In the genomic region with DNA sequence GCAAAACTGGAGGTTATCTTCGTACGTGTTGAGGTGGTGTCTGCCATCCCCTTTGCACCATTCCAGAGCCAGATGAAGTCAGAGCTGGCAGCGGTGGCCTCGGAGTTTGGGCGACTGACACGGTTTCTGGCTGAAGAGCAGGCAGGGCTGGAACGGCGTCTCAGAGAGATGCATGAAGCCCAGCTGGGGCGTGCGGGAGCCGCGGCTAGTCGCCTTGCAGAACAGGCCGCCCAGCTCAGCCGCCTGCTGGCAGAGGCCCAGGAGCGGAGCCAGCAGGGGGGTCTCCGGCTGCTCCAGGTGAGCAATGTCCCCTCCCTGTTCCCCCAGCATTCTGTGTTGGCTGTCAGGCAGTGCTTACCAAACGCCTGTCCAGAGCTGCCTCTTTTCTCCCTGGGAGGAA, we compare ENCODE assay signal across 32 cellular contexts. TPM values are rescaled to one million over a fixed set of nuclear protein-coding genes. Genes with fewer than 3 reads are reported as not detected.
A peak's percentile ranks its signal among the peaks of the same experiment; 100 is the strongest.
DNase-seq lines count a peak whose midpoint lies in the region; ATAC-seq, FAIRE-seq and TF ChIP-seq lines count a peak whose summit lies in the region.
"Had no signal": no experiment of that assay in that cellular context is flagged by ENCODE, and none has a peak within 500 bp of the region (broad histone marks: within the 10 kb centered on the region; RNA-seq: fewer than 3 reads in every experiment).

No MANE protein-coding gene starts in this region.

- H3K9ac ChIP-seq in GM23248 (no peak overlapping the region), GM12878 (ENCODE audit: control insufficient read depth, insufficient read depth, low read length) (no peak overlapping the region)
- H3K9ac ChIP-seq: parathyroid adenoma had no signal

- peaks cover 66% of the 10 kb centered on the region for H3F3A ChIP-seq in GM23248 (ENCODE audit: insufficient read depth)

- H3K36me3 ChIP-seq in GM23248 (ENCODE audit: low read depth) (peaks cover 26% of the 10 kb centered on the region), GM12878 (ENCODE audit: control insufficient read depth in 2 of 2, insufficient read depth in 2 of 2, low read length in 1 of 2) (peaks cover 20 to 41% of the 10 kb centered on the region in 2 experiments)

- POLR2A ChIA-PET in GM12878 (lab: Charles Lee) = interaction anchor here (3.0 kb wide), 1 partner anchor 8 kb away, joined by 10 read pairs; no protein-coding TSS in a partner anchor

- H3K9me3 ChIP-seq in GM23248 (ENCODE audit: low read depth) = no peaks in the 10 kb centered on the region
- H3K9me3 ChIP-seq in GM12878 (replicated peaks; ENCODE audit: control insufficient read depth, insufficient read depth, low read length) = no peaks in the 10 kb centered on the region
- H3K9me3 ChIP-seq: colonic mucosa, left lung, thoracic aorta, vagina had no signal

- H3K4me3 ChIP-seq in GM23248 (no peak overlapping the region), GM12878 (no peak overlapping the region)
- H3K4me3 ChIP-seq: colonic mucosa, left lung, smooth muscle cell, thoracic aorta, vagina had no signal

- peak overlapping the region; percentile 12 for H3K27ac Mint-ChIP-seq in activated naive CD4-positive, alpha-beta T cell treated with anti-CD3 and anti-CD28 coated beads, Interleukin-2, amount 10 ng/mL, durations not matched to agents 7 days and 5 days
- H3K27ac Mint-ChIP-seq in stimulated activated effector memory CD8-positive, alpha-beta T cell treated with anti-CD3 and anti-CD28 coated beads, Interleukin-12 subunit alpha, Interleukin-12 subunit beta, amount 100 ng/mL, for 72 hours = peak overlapping the region; percentile 10
- H3K27ac Mint-ChIP-seq: stimulated activated naive CD8-positive, alpha-beta T cell treated with anti-CD3 and anti-CD28 coated beads, Interleukin-15, Interleukin-2, amounts not matched to agents 100 ng/mL and 50 ng/mL, for 24 hours; WTC11 had no signal

- intact Hi-C loops in GM12878 (cut with micrococcal nuclease; ENCODE audit: unreplicated experiment) = no loop called here

- H3K79me2 ChIP-seq in GM23248 (ENCODE audit: insufficient read depth) = peaks cover 26% of the 10 kb centered on the region
- H3K79me2 ChIP-seq in GM12878 (ENCODE audit: control insufficient read depth, insufficient read depth, low read length) = no peaks in the 10 kb centered on the region; the same call in none of the 2 replicates
- H3K79me2 ChIP-seq: parathyroid adenoma had no signal

- CTCF ChIA-PET in activated naive CD4-positive, alpha-beta T cell treated with anti-CD3 and anti-CD28 coated beads, Interleukin-2, amount 10 ng/mL, durations not matched to agents 7 days and 5 days (lab: Charles Lee) = no interaction called here
- CTCF ChIA-PET in GM12878 (lab: Yijun Ruan, JAX) = interaction anchor here (1.5 kb wide), 1 partner anchor 8 kb away, joined by 4 read pairs; no protein-coding TSS in a partner anchor

- H3K27me3 ChIP-seq in GM23248 (replicated peaks; ENCODE audit: insufficient read depth) (no peaks in the 10 kb centered on the region), GM12878 (replicated peaks in 1 of 2; ENCODE audit: control insufficient read depth in 2 of 2, insufficient read depth in 2 of 2, low read length in 1 of 2) (no peaks in the 10 kb centered on the region)
- H3K27me3 ChIP-seq: colonic mucosa, left lung, vagina had no signal

- H3K9me3 Mint-ChIP-seq in activated naive CD4-positive, alpha-beta T cell treated with anti-CD3 and anti-CD28 coated beads, Interleukin-2, amount 10 ng/mL, durations not matched to agents 7 days and 5 days = no peaks in the 10 kb centered on the region
- H3K9me3 Mint-ChIP-seq in stimulated activated effector memory CD8-positive, alpha-beta T cell treated with anti-CD3 and anti-CD28 coated beads, Interleukin-12 subunit alpha, Interleukin-12 subunit beta, amount 100 ng/mL, for 72 hours = no peaks in the 10 kb centered on the region
- H3K9me3 Mint-ChIP-seq: activated CD4-positive, alpha-beta T cell treated with anti-CD3 and anti-CD28 coated beads, Interleukin-2, amount 10 ng/mL, durations not matched to agents 24 days and 14 days; activated naive CD4-positive, alpha-beta T cell treated with anti-CD3 and anti-CD28 coated beads, Interleukin-2, amount 50 U/mL, for 24 hours; stimulated activated naive CD8-positive, alpha-beta T cell treated with anti-CD3 and anti-CD28 coated beads, Interleukin-15, Interleukin-2, amounts not matched to agents 100 ng/mL and 50 ng/mL, for 24 hours; WTC11 had no signal

- no peak for TF ChIP-seq POLR2A in GM12878 (IDR thresholded peaks at IDR 0.05; ENCODE audit: low read depth, low read length)

- DNase-seq in activated naive CD4-positive, alpha-beta T cell treated with anti-CD3 and anti-CD28 coated beads, Interleukin-2, amount 10 ng/mL, durations not matched to agents 7 days and 5 days = no peak
- no peak for DNase-seq in activated naive CD4-positive, alpha-beta T cell treated with Interleukin-2 at 50 U/mL for 16 hours
- DNase-seq in GM23248 (peak; percentile 41), GM12878 (ENCODE audit: low read depth, low spot score) (no peak), islet precursor cell (no peak)
- DNase-seq in stimulated activated effector memory CD8-positive, alpha-beta T cell treated with anti-CD3 and anti-CD28 coated beads, Interleukin-12 subunit alpha, Interleukin-12 subunit beta, amount 100 ng/mL, for 72 hours (ENCODE audit: low spot score in 2 of 2) = no peak
- DNase-seq: activated CD4-positive, alpha-beta T cell treated with anti-CD3 and anti-CD28 coated beads, Interleukin-2, amount 10 ng/mL, durations not matched to agents 24 days and 14 days; activated CD8-positive, alpha-beta memory T cell treated with anti-CD3 and anti-CD28 coated beads, Interleukin-2, amount 10 ng/mL, durations not matched to agents 7 days and 5 days; AML-193; anterior cingulate cortex; colonic mucosa; DMS53; effector CD8-positive, alpha-beta T cell; mesenchymal stem cell; NCI-H1694 treated with DMSO at 0.1 percent for 48 hours; NCI-H82; stimulated activated CD4-positive, alpha-beta T cell treated with anti-CD3 and anti-CD28 coated beads, Interleukin-1b, Interleukin-23, amount 100 ng/mL, for 48 hours; T-cell had no signal

- H3K9me2 ChIP-seq in GM23248 (ENCODE audit: insufficient read depth) = no peaks in the 10 kb centered on the region

- no peak for TF ChIP-seq RAD21 in GM12878 (IDR thresholded peaks at IDR 0.05; ENCODE audit: insufficient read depth, low read depth, low read length)

- H3K4me1 ChIP-seq in GM23248 (ENCODE audit: insufficient read depth) (no peaks in the 10 kb centered on the region), GM12878 (ENCODE audit: control insufficient read depth, insufficient read depth, low read length) (no peaks in the 10 kb centered on the region)
- H3K4me1 ChIP-seq: colonic mucosa, vagina had no signal

- H3K27ac ChIP-seq in GM23248 (no peak overlapping the region), GM12878 (ENCODE audit: control insufficient read depth, insufficient read depth) (no peak overlapping the region)
- H3K27ac ChIP-seq: colonic mucosa, epithelial cell of prostate, left lung, parathyroid adenoma, thoracic aorta, vagina had no signal

- TF ChIP-seq CTCF in GM12878 (IDR thresholded peaks at IDR 0.05 in 2 of 3, conservative IDR thresholded peaks at IDR 0.05 in 1 of 3; ENCODE audit: control insufficient read depth in 2 of 3, extremely low read depth in 1 of 3, insufficient read depth in 1 of 3, low read depth in 3 of 3, low read length in 3 of 3) = no peak

- RAD21 ChIA-PET in GM12878 (lab: Charles Lee; ENCODE audit: unreplicated experiment) = no interaction called here

- SMC1A ChIA-PET in GM12878 (lab: Charles Lee; ENCODE audit: uncharacterized antibody, unreplicated experiment) = no interaction called here

- TF ChIP-seq EP300 in GM12878 (IDR thresholded peaks at IDR 0.05; ENCODE audit: borderline replicate concordance in 1 of 2, control insufficient read depth in 1 of 2, low read depth in 2 of 2, low read length in 2 of 2) = no peak

- H3K4me2 ChIP-seq in GM23248 (ENCODE audit: unreplicated experiment) = no peak overlapping the region
- no peak overlapping the region for H3K4me2 ChIP-seq in GM12878 (ENCODE audit: control insufficient read depth, insufficient read depth)
- H3K4me2 ChIP-seq: smooth muscle cell had no signal

- H4K20me1 ChIP-seq in GM23248 (ENCODE audit: insufficient read depth) (0 out of 2 replicates have a peak, but pooled peaks cover 3% of the 10 kb centered on the region), GM12878 (ENCODE audit: control insufficient read depth, insufficient read depth) (peaks cover 2% of the 10 kb centered on the region; the same call in 1 of the 2 replicates)

- WGBS in GM23248 (ENCODE audit: low coverage in 1 of 2, low lambda C conversion rate in 2 of 2, missing lambda C conversion rate in 2 of 2), 2 experiments = 31 to 34% methylated on average over 18 of the region's 18 CpGs
- WGBS in GM12878 (ENCODE audit: insufficient coverage, insufficient replicate concordance, low lambda C conversion rate, missing lambda C conversion rate) = 97% methylated on average over 18 of the region's 18 CpGs

- FAIRE-seq in GM12878 (lab: Jason Lieb, UNC) = no peak
- FAIRE-seq: islet of Langerhans, RCC 7860 had no signal

- H3K4me3 Mint-ChIP-seq in activated naive CD4-positive, alpha-beta T cell treated with anti-CD3 and anti-CD28 coated beads, Interleukin-2, amount 10 ng/mL, durations not matched to agents 7 days and 5 days = no peak overlapping the region
- no peak overlapping the region for H3K4me3 Mint-ChIP-seq in stimulated activated effector memory CD8-positive, alpha-beta T cell treated with anti-CD3 and anti-CD28 coated beads, Interleukin-12 subunit alpha, Interleukin-12 subunit beta, amount 100 ng/mL, for 72 hours
- H3K4me3 Mint-ChIP-seq: activated CD4-positive, alpha-beta T cell treated with anti-CD3 and anti-CD28 coated beads, Interleukin-2, amount 10 ng/mL, durations not matched to agents 24 days and 14 days; activated CD8-positive, alpha-beta memory T cell treated with anti-CD3 and anti-CD28 coated beads, Interleukin-2, amount 10 ng/mL, durations not matched to agents 7 days and 5 days; activated naive CD4-positive, alpha-beta T cell treated with anti-CD3 and anti-CD28 coated beads, Interleukin-2, amount 50 U/mL, for 24 hours; stimulated activated naive CD8-positive, alpha-beta T cell treated with anti-CD3 and anti-CD28 coated beads, Interleukin-15, Interleukin-2, amounts not matched to agents 100 ng/mL and 50 ng/mL, for 24 hours; T-cell; WTC11 had no signal

- no peaks in the 10 kb centered on the region for H3K27me3 Mint-ChIP-seq in activated naive CD4-positive, alpha-beta T cell treated with anti-CD3 and anti-CD28 coated beads, Interleukin-2, amount 10 ng/mL, durations not matched to agents 7 days and 5 days
- H3K27me3 Mint-ChIP-seq: activated CD4-positive, alpha-beta T cell treated with anti-CD3 and anti-CD28 coated beads, Interleukin-2, amount 10 ng/mL, durations not matched to agents 24 days and 14 days; activated CD8-positive, alpha-beta memory T cell treated with anti-CD3 and anti-CD28 coated beads, Interleukin-2, amount 10 ng/mL, durations not matched to agents 7 days and 5 days; activated naive CD4-positive, alpha-beta T cell treated with anti-CD3 and anti-CD28 coated beads, Interleukin-2, amount 50 U/mL, for 24 hours; stimulated activated naive CD8-positive, alpha-beta T cell treated with anti-CD3 and anti-CD28 coated beads, Interleukin-15, Interleukin-2, amounts not matched to agents 100 ng/mL and 50 ng/mL, for 24 hours; T-cell had no signal

- H3K4me1 Mint-ChIP-seq in activated naive CD4-positive, alpha-beta T cell treated with anti-CD3 and anti-CD28 coated beads, Interleukin-2, amount 10 ng/mL, durations not matched to agents 7 days and 5 days = peaks cover 31% of the 10 kb centered on the region
- H3K4me1 Mint-ChIP-seq in stimulated activated effector memory CD8-positive, alpha-beta T cell treated with anti-CD3 and anti-CD28 coated beads, Interleukin-12 subunit alpha, Interleukin-12 subunit beta, amount 100 ng/mL, for 72 hours = peaks cover 18% of the 10 kb centered on the region

- in situ Hi-C loops in GM23248 (cut with MboI) (no loop called here), GM12878 (cut with MboI) (no loop called here)

- TSS peak; percentile 16 for BruUV-seq in GM12878 (replicated peaks; lab: Mats Ljungman, UMichigan)

- peaks cover 65% of the 10 kb centered on the region for H3K36me3 Mint-ChIP-seq in activated naive CD4-positive, alpha-beta T cell treated with anti-CD3 and anti-CD28 coated beads, Interleukin-2, amount 10 ng/mL, durations not matched to agents 7 days and 5 days
- peaks cover 100% of the 10 kb centered on the region for H3K36me3 Mint-ChIP-seq in stimulated activated effector memory CD8-positive, alpha-beta T cell treated with anti-CD3 and anti-CD28 coated beads, Interleukin-12 subunit alpha, Interleukin-12 subunit beta, amount 100 ng/mL, for 72 hours

- no peak overlapping the region for H2AFZ ChIP-seq in GM23248
- no peak overlapping the region for H2AFZ ChIP-seq in GM12878 (ENCODE audit: control insufficient read depth, low read depth, low read length)
- H2AFZ ChIP-seq: parathyroid adenoma had no signal

- ATAC-seq in GM12878 (no peak), GM18861 (IDR thresholded peaks at IDR 0.05; ENCODE audit: unreplicated experiment) (no peak), HG02852 (IDR thresholded peaks at IDR 0.05; ENCODE audit: unreplicated experiment) (no peak)
- ATAC-seq in stimulated activated effector memory CD8-positive, alpha-beta T cell treated with anti-CD3 and anti-CD28 coated beads, Interleukin-12 subunit alpha, Interleukin-12 subunit beta, amount 100 ng/mL, for 72 hours = no peak
- ATAC-seq: activated CD8-positive, alpha-beta memory T cell treated with anti-CD3 and anti-CD28 coated beads, Interleukin-2, amount 10 ng/mL, durations not matched to agents 7 days and 5 days; left lung; T-cell; WTC11 had no signal

RNA-seq across cellular contexts. Expression of gene TRIM41, which starts 9.5 kb away (rescaled TPM):
- 17.5 and 18.6 TPM in 2 replicates for total RNA-seq in GM23248 (2014; rRNA removed; shearing (Covaris generic))
- polyA plus RNA-seq in GM23248 (2016; fragmentation: Nextera tagmentation; extraction: Ambion mirVana) = 3.8 and 4.3 TPM in 2 replicates
- total RNA-seq in GM12878 (2013; cell fraction: nucleolus; rRNA removed) = 30.1 and 34.3 TPM in 2 replicates
- total RNA-seq in GM12878 (2014; rRNA removed) = 16.0 and 17.2 TPM in 2 replicates
- 10.5 and 10.6 TPM in 2 replicates for total RNA-seq in GM12878 (2014; rRNA removed; fragmentation: Illumina TruSeq; extraction: Trizol)
- 24.6 and 28.9 TPM in 2 replicates for total RNA-seq in GM12878 (2021)
- 11.5 TPM for polyA plus RNA-seq in GM12878 (2011; ENCODE audit: low read depth)
- 14.8 and 17.7 TPM in 2 replicates for polyA plus RNA-seq in GM12878 (2011; rRNA removed)
- polyA plus RNA-seq in GM12878 (2011; cell fraction: cytosol; rRNA removed) = 16.4 and 21.9 TPM in 2 replicates
- 173 and 195 TPM in 2 replicates for polyA plus RNA-seq in GM12878 (2011; cell fraction: nucleus; rRNA removed)
- 21.7 and 28.2 TPM in 2 replicates for polyA plus RNA-seq in GM12878 (2012)
- 9.4 and 10.6 TPM in 2 replicates for polyA plus RNA-seq in GM12878 (2014; fragmentation: Illumina TruSeq; extraction: Trizol)
- polyA plus RNA-seq in GM12878 (2014; fragmentation: Nextera tagmentation; extraction: Ambion mirVana) = 1 to 10 TPM; 1.0 to 3.2 TPM
- 21.5 and 24.4 TPM in 2 replicates for polyA plus RNA-seq in GM12878 (2014; rRNA removed)
- 1 to 10 TPM; 5.2 to 5.5 TPM for polyA plus RNA-seq in GM12878 (2016; fragmentation: Nextera tagmentation; extraction: Ambion mirVana)
- polyA minus RNA-seq in GM12878 (2011; rRNA and poly(A)+ RNA removed) = 8.6 and 10.9 TPM in 2 replicates
- 6.8 and 7.5 TPM in 2 replicates for polyA minus RNA-seq in GM12878 (2011; cell fraction: cytosol; rRNA and poly(A)+ RNA removed)
- polyA minus RNA-seq in GM12878 (2011; cell fraction: nucleus; rRNA and poly(A)+ RNA removed) = 16.0 and 24.7 TPM in 2 replicates

RNA-seq across cellular contexts. Expression of gene RACK1, which starts 11.1 kb away (rescaled TPM):
- 2,598 and 3,224 TPM in 2 replicates for total RNA-seq in GM23248 (2014; rRNA removed; shearing (Covaris generic))
- polyA plus RNA-seq in GM23248 (2016; fragmentation: Nextera tagmentation; extraction: Ambion mirVana) = 837 and 864 TPM in 2 replicates
- total RNA-seq in GM12878 (2013; cell fraction: nucleolus; rRNA removed) = 1,060 and 1,082 TPM in 2 replicates
- 6,385 and 6,584 TPM in 2 replicates for total RNA-seq in GM12878 (2014; rRNA removed)
- 4,111 and 4,251 TPM in 2 replicates for total RNA-seq in GM12878 (2014; rRNA removed; fragmentation: Illumina TruSeq; extraction: Trizol)
- 2,742 and 2,873 TPM in 2 replicates for total RNA-seq in GM12878 (2021)
- polyA plus RNA-seq in GM12878 (2011; ENCODE audit: low read depth) = 2,498 TPM
- 2,058 and 4,963 TPM in 2 replicates for polyA plus RNA-seq in GM12878 (2011; rRNA removed)
- 6,471 and 7,747 TPM in 2 replicates for polyA plus RNA-seq in GM12878 (2011; cell fraction: cytosol; rRNA removed)
- 2,792 and 3,345 TPM in 2 replicates for polyA plus RNA-seq in GM12878 (2011; cell fraction: nucleus; rRNA removed)
- polyA plus RNA-seq in GM12878 (2012) = 4,319 and 4,635 TPM in 2 replicates
- polyA plus RNA-seq in GM12878 (2014; fragmentation: Illumina TruSeq; extraction: Trizol) = 2,869 and 4,083 TPM in 2 replicates
- 1,000 to 10,000 TPM; 3,729 to 5,412 TPM for polyA plus RNA-seq in GM12878 (2014; fragmentation: Nextera tagmentation; extraction: Ambion mirVana)
- polyA plus RNA-seq in GM12878 (2014; rRNA removed) = 5,813 and 5,897 TPM in 2 replicates
- polyA plus RNA-seq in GM12878 (2016; fragmentation: Nextera tagmentation; extraction: Ambion mirVana) = 1,000 to 10,000 TPM; 1,365 to 1,424 TPM
- 6,568 and 9,193 TPM in 2 replicates for polyA minus RNA-seq in GM12878 (2011; rRNA and poly(A)+ RNA removed)
- 1,862 and 1,930 TPM in 2 replicates for polyA minus RNA-seq in GM12878 (2011; cell fraction: cytosol; rRNA and poly(A)+ RNA removed)
- polyA minus RNA-seq in GM12878 (2011; cell fraction: nucleus; rRNA and poly(A)+ RNA removed) = 910 and 1,213 TPM in 2 replicates

RNA-seq across cellular contexts. Expression of gene TRIM7, which starts 27.6 kb away (rescaled TPM):
- 1.4 and 6.8 TPM in 2 replicates for total RNA-seq in GM23248 (2014; rRNA removed; shearing (Covaris generic))
- 2.5 and 3.1 TPM in 2 replicates for polyA plus RNA-seq in GM23248 (2016; fragmentation: Nextera tagmentation; extraction: Ambion mirVana)
- 0.59 and 0.84 TPM in 2 replicates for total RNA-seq in GM12878 (2013; cell fraction: nucleolus; rRNA removed)
- 0.54 and 1.1 TPM in 2 replicates for total RNA-seq in GM12878 (2014; rRNA removed)
- 0.22 and 0.46 TPM in 2 replicates for total RNA-seq in GM12878 (2014; rRNA removed; fragmentation: Illumina TruSeq; extraction: Trizol)
- total RNA-seq in GM12878 (2021) = 0.38 and 0.96 TPM in 2 replicates
- 1.1 TPM for polyA plus RNA-seq in GM12878 (2011; ENCODE audit: low read depth)
- polyA plus RNA-seq in GM12878 (2011; rRNA removed) = 1.6 TPM in 2 replicates
- polyA plus RNA-seq in GM12878 (2011; cell fraction: cytosol; rRNA removed) = 0.97 and 1.0 TPM in 2 replicates
- 2.2 and 2.4 TPM in 2 replicates for polyA plus RNA-seq in GM12878 (2011; cell fraction: nucleus; rRNA removed)
- polyA plus RNA-seq in GM12878 (2012) = 0.87 and 1.7 TPM in 2 replicates
- polyA plus RNA-seq in GM12878 (2014; fragmentation: Illumina TruSeq; extraction: Trizol) = 0.32 and 0.33 TPM in 2 replicates
- under 1 TPM; 0.02 to 0.20 TPM for polyA plus RNA-seq in GM12878 (2014; fragmentation: Nextera tagmentation; extraction: Ambion mirVana)
- 0.84 and 1.1 TPM in 2 replicates for polyA plus RNA-seq in GM12878 (2014; rRNA removed)
- polyA plus RNA-seq in GM12878 (2016; fragmentation: Nextera tagmentation; extraction: Ambion mirVana) = 1 to 10 TPM in 1 of 2 experiments, under 1 TPM in 1; 0.44 to 1.3 TPM
- polyA minus RNA-seq in GM12878 (2011; rRNA and poly(A)+ RNA removed) = 0.80 and 0.88 TPM in 2 replicates
- polyA minus RNA-seq in GM12878 (2011; cell fraction: cytosol; rRNA and poly(A)+ RNA removed) = 0.83 and 1.1 TPM in 2 replicates
- 0.73 and 1.5 TPM in 2 replicates for polyA minus RNA-seq in GM12878 (2011; cell fraction: nucleus; rRNA and poly(A)+ RNA removed)
- total RNA-seq: A673, smooth muscle cell had no signal
- polyA plus RNA-seq: smooth muscle cell had no signal

RNA-seq across cellular contexts. Expression of gene TRIM52, which starts 28.4 kb away (rescaled TPM):
- 6.6 and 7.8 TPM in 2 replicates for total RNA-seq in GM23248 (2014; rRNA removed; shearing (Covaris generic))
- polyA plus RNA-seq in GM23248 (2016; fragmentation: Nextera tagmentation; extraction: Ambion mirVana) (4.1 and 5.3 TPM in 2 replicates), GM12878 (2011; rRNA removed) (24.3 and 34.0 TPM in 2 replicates), GM12878 (2014; fragmentation: Illumina TruSeq; extraction: Trizol) (12.4 and 14.7 TPM in 2 replicates), GM12878 (2014; fragmentation: Nextera tagmentation; extraction: Ambion mirVana) (1 to 10 TPM; 1.4 to 3.4 TPM), GM12878 (2014; rRNA removed) (11.6 and 13.4 TPM in 2 replicates), GM12878 (2016; fragmentation: Nextera tagmentation; extraction: Ambion mirVana) (1 to 10 TPM; 6.8 to 7.9 TPM)
- total RNA-seq in GM12878 (2013; cell fraction: nucleolus; rRNA removed) = 46.6 and 48.5 TPM in 2 replicates
- total RNA-seq in GM12878 (2014; rRNA removed) (6.5 and 7.1 TPM in 2 replicates), GM12878 (2014; rRNA removed; fragmentation: Illumina TruSeq; extraction: Trizol) (10.1 and 11.5 TPM in 2 replicates), GM12878 (2021) (8.4 and 8.6 TPM in 2 replicates)
- polyA plus RNA-seq in GM12878 (2011; ENCODE audit: low read depth) = 5.9 TPM
- polyA plus RNA-seq in GM12878 (2011; cell fraction: cytosol; rRNA removed) = 12.3 and 13.7 TPM in 2 replicates
- 31.5 and 38.7 TPM in 2 replicates for polyA plus RNA-seq in GM12878 (2011; cell fraction: nucleus; rRNA removed)
- 10.7 and 12.3 TPM in 2 replicates for polyA plus RNA-seq in GM12878 (2012)
- polyA minus RNA-seq in GM12878 (2011; rRNA and poly(A)+ RNA removed) = 19.5 and 28.6 TPM in 2 replicates
- polyA minus RNA-seq in GM12878 (2011; cell fraction: cytosol; rRNA and poly(A)+ RNA removed) = 6.1 and 7.9 TPM in 2 replicates
- 15.4 and 24.9 TPM in 2 replicates for polyA minus RNA-seq in GM12878 (2011; cell fraction: nucleus; rRNA and poly(A)+ RNA removed)
